ENCODE assay signal across 24 cellular contexts in genomic region chr7:111320133-111320532, GRCh38.
DNase-seq lines count a peak whose midpoint lies in the region; ATAC-seq, FAIRE-seq and TF ChIP-seq lines count a peak whose summit lies in the region.
"Had no signal": no experiment of that assay in that cellular context is flagged by ENCODE, and none has a peak within 500 bp of the region (broad histone marks: within the 10 kb centered on the region; RNA-seq: fewer than 3 reads in every experiment).

No MANE protein-coding gene starts in this region.

- no peak overlapping the region for H4K8ac ChIP-seq in mesenchymal stem cell (ENCODE audit: low read length)

- H3K9me3 ChIP-seq in GM12878 (replicated peaks; ENCODE audit: control insufficient read depth, insufficient read depth, low read length) (no peaks in the 10 kb centered on the region; the same call in 2 of the 3 replicates), mesenchymal stem cell (ENCODE audit: control insufficient read depth, low read length) (no peaks in the 10 kb centered on the region)
- H3K9me3 ChIP-seq in CD4-positive, alpha-beta T cell (ENCODE audit: control insufficient read depth, low read length) = no peaks in the 10 kb centered on the region
- H3K9me3 ChIP-seq: HAP-1, SK-N-SH had no signal

- no peak overlapping the region for H2BK15ac ChIP-seq in mesenchymal stem cell (ENCODE audit: low read depth, poor library complexity, severe bottlenecking)

- no peak for TF ChIP-seq EP300 in GM12878 (IDR thresholded peaks at IDR 0.05; ENCODE audit: borderline replicate concordance in 1 of 2, control insufficient read depth in 1 of 2, low read depth in 2 of 2, low read length in 2 of 2)

- no peak overlapping the region for H2AK5ac ChIP-seq in mesenchymal stem cell (ENCODE audit: low read length, severe bottlenecking)

- RAD21 ChIA-PET in GM12878 (lab: Charles Lee; ENCODE audit: unreplicated experiment) = interaction anchor here (1.0 kb wide), 1 partner anchor 202 kb away, joined by 3 read pairs; no protein-coding TSS in a partner anchor

- no peak overlapping the region for H3K27ac Mint-ChIP-seq in CD4-positive, alpha-beta T cell
- H3K27ac Mint-ChIP-seq: CD14-positive monocyte had no signal

- peak; percentile 57 for ATAC-seq in GM18502 (IDR thresholded peaks at IDR 0.05; ENCODE audit: poor library complexity, unreplicated experiment)
- peak; percentile 47 for ATAC-seq in GM21529 (IDR thresholded peaks at IDR 0.05; ENCODE audit: unreplicated experiment)
- ATAC-seq in HG03159 (IDR thresholded peaks at IDR 0.05; ENCODE audit: unreplicated experiment) = peak; percentile 47
- peak; percentile 67 for ATAC-seq in GM12878
- ATAC-seq in CD4-positive, alpha-beta T cell (ENCODE audit: poor library complexity) = no peak
- ATAC-seq in left cardiac atrium = no peak
- ATAC-seq: Panc1, Right ventricle myocardium inferior had no signal

- peak; percentile 79 for FAIRE-seq in GM12878 (lab: Jason Lieb, UNC)

- in situ Hi-C loops in GM12878 (cut with MboI) = loop anchor here (10.0 kb wide), 1 partner anchor 415 kb away; no protein-coding TSS in a partner anchor

- H3K9ac ChIP-seq in GM12878 (ENCODE audit: control insufficient read depth, insufficient read depth, low read length) (no peak overlapping the region), mesenchymal stem cell (ENCODE audit: low read length) (no peak overlapping the region)
- H3K9ac ChIP-seq: SK-N-SH had no signal

- H3K36me3 ChIP-seq in GM12878 (ENCODE audit: control insufficient read depth in 2 of 2, insufficient read depth in 2 of 2, low read length in 1 of 2) (no peaks in the 10 kb centered on the region), mesenchymal stem cell (ENCODE audit: control insufficient read depth in 1 of 2, insufficient read depth in 2 of 2, low read depth in 1 of 2, low read length in 2 of 2) (no peaks in the 10 kb centered on the region)
- H3K36me3 ChIP-seq: HAP-1 had no signal

- H3K27me3 Mint-ChIP-seq in CD4-positive, alpha-beta T cell = no peaks in the 10 kb centered on the region

- no peak overlapping the region for H4K91ac ChIP-seq in mesenchymal stem cell (ENCODE audit: low read length)

- POLR2A ChIA-PET in GM12878 (lab: Charles Lee) = no interaction called here
- POLR2A ChIA-PET in CD4-positive, alpha-beta T cell (lab: Charles Lee) = interaction anchor here (0.6 kb wide), 1 partner anchor 1577 kb away, joined by 3 read pairs; no protein-coding TSS in a partner anchor

- no peaks in the 10 kb centered on the region for H3K79me1 ChIP-seq in mesenchymal stem cell (replicated peaks; ENCODE audit: low read length, poor library complexity, severe bottlenecking)

- H3K27me3 ChIP-seq in GM12878 (replicated peaks in 1 of 2; ENCODE audit: control insufficient read depth in 2 of 2, insufficient read depth in 2 of 2, low read length in 1 of 2) (no peaks in the 10 kb centered on the region), mesenchymal stem cell (ENCODE audit: control insufficient read depth in 1 of 2, insufficient read depth in 1 of 2, low read length in 2 of 2) (no peaks in the 10 kb centered on the region)
- H3K27me3 ChIP-seq in CD4-positive, alpha-beta T cell (ENCODE audit: control insufficient read depth, insufficient read depth, low read length) = no peaks in the 10 kb centered on the region

- no peak overlapping the region for H3K4me3 ChIP-seq in GM12878
- H3K4me3 ChIP-seq in mesenchymal stem cell (ENCODE audit: insufficient read depth in 1 of 2, low read depth in 1 of 2, low read length in 2 of 2) = no peak overlapping the region
- H3K4me3 ChIP-seq: HAP-1 had no signal

- no peak overlapping the region for H2BK120ac ChIP-seq in mesenchymal stem cell (ENCODE audit: low read depth, low read length)

- no peaks in the 10 kb centered on the region for H3K9me3 Mint-ChIP-seq in CD4-positive, alpha-beta T cell

- H3K14ac ChIP-seq in mesenchymal stem cell (ENCODE audit: low read length in 2 of 2) = no peak overlapping the region

- no peak for DNase-seq in GM12878 (ENCODE audit: low read depth, low spot score)
- no peak for DNase-seq in CD4-positive, alpha-beta T cell
- DNase-seq in left cardiac atrium = no peak
- DNase-seq in mesenchymal stem cell = no peak
- no peak for DNase-seq in SIG-M5 (lab: John Stamatoyannopoulos, UW)
- DNase-seq: ACHN, AML-193, Calu3, DMS53, KG1, NCI-H1048, NCI-H1436 treated with DMSO at 0.1 percent for 48 hours, NCI-H2081, NCI-H774, SK-N-SH, T-helper 1 cell, T1000 had no signal

- H4K20me1 ChIP-seq in GM12878 (ENCODE audit: control insufficient read depth, insufficient read depth) = no peaks in the 10 kb centered on the region

- TF ChIP-seq CTCF in GM12878 (IDR thresholded peaks at IDR 0.05 in 2 of 3, conservative IDR thresholded peaks at IDR 0.05 in 1 of 3; ENCODE audit: control insufficient read depth in 2 of 3, extremely low read depth in 1 of 3, insufficient read depth in 1 of 3, low read depth in 3 of 3, low read length in 3 of 3) = no peak
- TF ChIP-seq CTCF in CD4-positive, alpha-beta T cell (IDR thresholded peaks at IDR 0.05) = no peak

- H3K36me3 Mint-ChIP-seq in CD4-positive, alpha-beta T cell (ENCODE audit: low read depth) = peaks cover 7% of the 10 kb centered on the region
- H3K36me3 Mint-ChIP-seq: CD14-positive monocyte had no signal

- no peak for TF ChIP-seq RAD21 in GM12878 (IDR thresholded peaks at IDR 0.05; ENCODE audit: insufficient read depth, low read depth, low read length)

- CTCF ChIA-PET in GM12878 (lab: Yijun Ruan, JAX) = no interaction called here
- CTCF ChIA-PET in CD4-positive, alpha-beta T cell (lab: Charles Lee) = no interaction called here

- H3K4me1 ChIP-seq in GM12878 (ENCODE audit: control insufficient read depth, insufficient read depth, low read length) (peaks cover 3% of the 10 kb centered on the region; the same call in 1 of the 2 replicates), mesenchymal stem cell (ENCODE audit: control insufficient read depth, insufficient read depth, low read depth, low read length) (no peaks in the 10 kb centered on the region)
- H3K4me1 ChIP-seq: HAP-1 had no signal

- no peak overlapping the region for H2BK12ac ChIP-seq in mesenchymal stem cell (ENCODE audit: low read length in 2 of 2)

- TF ChIP-seq POLR2A in GM12878 (IDR thresholded peaks at IDR 0.05; ENCODE audit: low read depth, low read length) = no peak

- H3K4me3 Mint-ChIP-seq in CD4-positive, alpha-beta T cell = no peak overlapping the region
- H3K4me3 Mint-ChIP-seq: CD14-positive monocyte had no signal

- no peak overlapping the region for H3K4me2 ChIP-seq in GM12878 (ENCODE audit: control insufficient read depth, insufficient read depth)
- H3K4me2 ChIP-seq in mesenchymal stem cell (ENCODE audit: low read length, poor library complexity, severe bottlenecking) = no peak overlapping the region
- H3K4me2 ChIP-seq: SK-N-SH had no signal

- H3K27ac ChIP-seq in GM12878 (ENCODE audit: control insufficient read depth, insufficient read depth) (no peak overlapping the region), mesenchymal stem cell (ENCODE audit: low read length, poor library complexity, severe bottlenecking) (no peak overlapping the region)
- no peak overlapping the region for H3K27ac ChIP-seq in CD4-positive, alpha-beta T cell (ENCODE audit: low read depth, low read length)

- intact Hi-C loops in GM12878 (cut with micrococcal nuclease; ENCODE audit: unreplicated experiment) = loop anchor here (5.0 kb wide), 1 partner anchor 228 kb away; the partner anchor contains the start of gene LRRN3
- intact Hi-C loops in CD4-positive, alpha-beta T cell (cut with DNase I, micrococcal nuclease) = no loop called here
- intact Hi-C loops in left cardiac atrium (cut with DNase I) = no loop called here

- H3K4me1 Mint-ChIP-seq in CD4-positive, alpha-beta T cell (ENCODE audit: low read depth) = no peaks in the 10 kb centered on the region

- H3K23ac ChIP-seq in mesenchymal stem cell (ENCODE audit: low read length in 2 of 2) = no peak overlapping the region

- SMC1A ChIA-PET in GM12878 (lab: Charles Lee; ENCODE audit: uncharacterized antibody, unreplicated experiment) = interaction anchor here (1.1 to 1.3 kb wide), 2 partner anchors 9 to 11 kb away, joined by 3 read pairs; no protein-coding TSS in a partner anchor

- BruUV-seq in GM12878 (replicated peaks; lab: Mats Ljungman, UMichigan) = no TSS peak

- H3K79me2 ChIP-seq in GM12878 (ENCODE audit: control insufficient read depth, insufficient read depth, low read length) = no peaks in the 10 kb centered on the region

- H3K18ac ChIP-seq in mesenchymal stem cell (ENCODE audit: low read depth in 1 of 2, low read length in 2 of 2) = no peak overlapping the region

- H2AFZ ChIP-seq in GM12878 (ENCODE audit: control insufficient read depth, low read depth, low read length) (no peak overlapping the region), mesenchymal stem cell (ENCODE audit: low read depth, low read length) (no peak overlapping the region)

- no peak overlapping the region for H2BK5ac ChIP-seq in mesenchymal stem cell (ENCODE audit: low read depth, low read length, poor library complexity, severe bottlenecking)

- no peak overlapping the region for H3K4ac ChIP-seq in mesenchymal stem cell (ENCODE audit: low read depth in 1 of 2, low read length in 2 of 2)

TF ChIP-seq in GM12878, 131 proteins besides CTCF, POLR2A, EP300 and RAD21 (continues in another document):
- TF ChIP-seq ZBTB11 (CRISPR knock-in tag; IDR thresholded peaks at IDR 0.05) (no peak), TCF3 (IDR thresholded peaks at IDR 0.05; ENCODE audit: borderline replicate concordance, insufficient read depth, low read depth, low read length) (no peak), SPI1 (IDR thresholded peaks at IDR 0.05; ENCODE audit: borderline replicate concordance, insufficient read depth, low read depth, low read length) (peak; percentile 57; the same call in 1 of the 2 replicates)

Comparison
In these comparisons a context has a peak if more than half of its experiments do, and no peak if none do; other contexts are left out.
1. ATAC-seq: peak in GM18502 (single experiment), GM21529 (single experiment), HG03159 (single experiment) and GM12878 (single experiment); none in CD4-positive, alpha-beta T cell (single experiment) and left cardiac atrium (0 of 2).